ENCODE assay signal across 8 cellular contexts in genomic region chr22:31346733-31347250, GRCh38. TPM values are rescaled to one million over a fixed set of nuclear protein-coding genes. Genes with fewer than 3 reads are reported as not detected.
DNase-seq lines count a peak whose midpoint lies in the region; ATAC-seq lines count a peak whose summit lies in the region.

No MANE protein-coding gene starts in this region.

- no peaks in the 10 kb centered on the region for H3K27me3 Mint-ChIP-seq in stimulated activated naive CD8-positive, alpha-beta T cell treated with anti-CD3 and anti-CD28 coated beads, Interleukin-15, Interleukin-2, amounts not matched to agents 100 ng/mL and 50 ng/mL, for 24 hours

- peaks cover 32% of the 10 kb centered on the region for H3K36me3 Mint-ChIP-seq in stimulated activated naive CD8-positive, alpha-beta T cell treated with anti-CD3 and anti-CD28 coated beads, Interleukin-15, Interleukin-2, amounts not matched to agents 100 ng/mL and 50 ng/mL, for 24 hours (ENCODE audit: low read depth)

- no peaks in the 10 kb centered on the region for H3K9me3 Mint-ChIP-seq in stimulated activated naive CD8-positive, alpha-beta T cell treated with anti-CD3 and anti-CD28 coated beads, Interleukin-15, Interleukin-2, amounts not matched to agents 100 ng/mL and 50 ng/mL, for 24 hours

- DNase-seq in activated naive CD4-positive, alpha-beta T cell treated with Interleukin-2 at 50 U/mL for 16 hours = peak; percentile 38
- DNase-seq in activated naive CD4-positive, alpha-beta T cell treated with anti-CD3 and anti-CD28 coated beads, Interleukin-2, amount 50 U/mL, for 16 hours = no peak
- DNase-seq in NCI-H146 (lab: John Stamatoyannopoulos, UW) (peak; percentile 72), lung microvascular endothelial cell (ENCODE audit: low read depth in 2 of 2) (peak; percentile 40 to 49)
- DNase-seq in activated CD4-positive, alpha-beta T cell treated with anti-CD3 and anti-CD28 coated beads for 1 hour = peak; percentile 24
- peak; percentile 37 for DNase-seq in effector CD4-positive, alpha-beta T cell

- peak overlapping the region; percentile 89 for H3K27ac Mint-ChIP-seq in stimulated activated naive CD8-positive, alpha-beta T cell treated with anti-CD3 and anti-CD28 coated beads, Interleukin-15, Interleukin-2, amounts not matched to agents 100 ng/mL and 50 ng/mL, for 24 hours

- peaks cover 38% of the 10 kb centered on the region for H3K4me1 Mint-ChIP-seq in stimulated activated naive CD8-positive, alpha-beta T cell treated with anti-CD3 and anti-CD28 coated beads, Interleukin-15, Interleukin-2, amounts not matched to agents 100 ng/mL and 50 ng/mL, for 24 hours (ENCODE audit: low read depth)

- no peak for ATAC-seq in GM19452 (IDR thresholded peaks at IDR 0.05; ENCODE audit: unreplicated experiment)

- H3K4me3 Mint-ChIP-seq in stimulated activated naive CD8-positive, alpha-beta T cell treated with anti-CD3 and anti-CD28 coated beads, Interleukin-15, Interleukin-2, amounts not matched to agents 100 ng/mL and 50 ng/mL, for 24 hours = peak overlapping the region; percentile 86

RNA-seq across cellular contexts. Expression of gene PATZ1, which starts 0.6 kb away (rescaled TPM):
- total RNA-seq in lung microvascular endothelial cell = 10.5 and 15.1 TPM in 2 replicates

RNA-seq across cellular contexts. Expression of gene DRG1, which starts 52.6 kb away (rescaled TPM):
- total RNA-seq in lung microvascular endothelial cell = 50.0 and 50.1 TPM in 2 replicates

RNA-seq across cellular contexts. Expression of gene PIK3IP1, which starts 54.5 kb away (rescaled TPM):
- total RNA-seq in lung microvascular endothelial cell = 15.1 and 23.3 TPM in 2 replicates
